Comparison of ENCODE assay signal across 8 cellular contexts in genomic region chr20:59515013-59515905, GRCh38.
DNase-seq lines count a peak whose midpoint lies in the region; ATAC-seq and TF ChIP-seq lines count a peak whose summit lies in the region.

No MANE protein-coding gene starts in this region.

- H3K9ac ChIP-seq in Loucy (ENCODE audit: low read depth, low read length, poor library complexity, severe bottlenecking) (no peak overlapping the region), neural progenitor cell (no peak overlapping the region)

- H3K4me3 ChIP-seq in Loucy (ENCODE audit: low read length, poor library complexity, severe bottlenecking) = no peak overlapping the region
- H3K4me3 ChIP-seq in neural progenitor cell = peak overlapping the region; percentile 26

- H3K27me3 ChIP-seq in Loucy (ENCODE audit: insufficient read depth, low read length, poor library complexity, severe bottlenecking) (no peaks in the 10 kb centered on the region), neural progenitor cell (peaks cover 57% of the 10 kb centered on the region)

- H3K4me1 Mint-ChIP-seq in neural progenitor cell = peaks cover 7% of the 10 kb centered on the region

- TF ChIP-seq CTCF in Loucy (conservative IDR thresholded peaks at IDR 0.05; ENCODE audit: low read length) = peak; percentile 63
- TF ChIP-seq CTCF in neural progenitor cell (IDR thresholded peaks at IDR 0.05) = peak; percentile 87

- H3K79me2 ChIP-seq in Loucy (ENCODE audit: insufficient read depth, low read length) (no peaks in the 10 kb centered on the region), neural progenitor cell (ENCODE audit: low read depth) (no peaks in the 10 kb centered on the region)

- H3K4me3 Mint-ChIP-seq in neural progenitor cell = peak overlapping the region; percentile 78

- no peaks in the 10 kb centered on the region for H3K36me3 ChIP-seq in Loucy (ENCODE audit: insufficient read depth, low read length)
- H3K36me3 ChIP-seq in neural progenitor cell = no peaks in the 10 kb centered on the region

- no peak for ATAC-seq in HG03439 (IDR thresholded peaks at IDR 0.05; ENCODE audit: unreplicated experiment)

- no peak overlapping the region for H3K27ac Mint-ChIP-seq in neural progenitor cell

- H3K27me3 Mint-ChIP-seq in neural progenitor cell (ENCODE audit: insufficient read depth, low read depth) = peaks cover 6% of the 10 kb centered on the region

- H3K9me3 ChIP-seq in Loucy (ENCODE audit: insufficient read depth, low read depth, low read length) (no peaks in the 10 kb centered on the region), neural progenitor cell (ENCODE audit: low read depth) (no peaks in the 10 kb centered on the region)

- no peaks in the 10 kb centered on the region for H3K36me3 Mint-ChIP-seq in neural progenitor cell

- no peaks in the 10 kb centered on the region for H3F3A ChIP-seq in Loucy (ENCODE audit: low read depth)
- no peaks in the 10 kb centered on the region for H3F3A ChIP-seq in neural progenitor cell (ENCODE audit: low read depth)

- no peaks in the 10 kb centered on the region for H3K9me2 ChIP-seq in Loucy (replicated peaks; ENCODE audit: low read depth, low read length)

- no peaks in the 10 kb centered on the region for H3K9me3 Mint-ChIP-seq in neural progenitor cell

- DNase-seq in ELF-1 (ENCODE audit: low read depth, low spot score) = peak; percentile 90
- DNase-seq in SKM-1 (lab: John Stamatoyannopoulos, UW; ENCODE audit: unreplicated experiment) = peak; percentile 17
- peak; percentile 21 for DNase-seq in fibroblast of the conjunctiva (ENCODE audit: low read depth)
- DNase-seq in neural progenitor cell (ENCODE audit: low spot score) = peak; percentile 92
- DNase-seq in T1000 (lab: John Stamatoyannopoulos, UW) = no peak
- no peak for DNase-seq in T-helper 9 cell

- H3K4me2 ChIP-seq in Loucy (ENCODE audit: low read depth, low read length, poor library complexity, severe bottlenecking) (no peak overlapping the region), neural progenitor cell (peak overlapping the region; percentile 71)

- H4K20me1 ChIP-seq in Loucy (ENCODE audit: insufficient read depth, low read length, poor library complexity, severe bottlenecking) (no peaks in the 10 kb centered on the region), neural progenitor cell (ENCODE audit: low read depth) (no peaks in the 10 kb centered on the region)

- no peak overlapping the region for H3K27ac ChIP-seq in neural progenitor cell

- no peaks in the 10 kb centered on the region for H3K4me1 ChIP-seq in Loucy (ENCODE audit: insufficient read depth, low read length, poor library complexity, severe bottlenecking)
- no peaks in the 10 kb centered on the region for H3K4me1 ChIP-seq in neural progenitor cell

- no peak overlapping the region for H2AFZ ChIP-seq in Loucy (ENCODE audit: low read length)
- no peak overlapping the region for H2AFZ ChIP-seq in neural progenitor cell (replicated peaks)

Comparison
In these comparisons a context has a peak if more than half of its experiments do, and no peak if none do; other contexts are left out.
1. DNase-seq: peak in ELF-1 (single experiment), SKM-1 (single experiment), fibroblast of the conjunctiva (single experiment) and neural progenitor cell (single experiment); none in T1000 (single experiment) and T-helper 9 cell (single experiment).